Comparison of ENCODE assay signal across 16 cellular contexts in the genomic region with DNA sequence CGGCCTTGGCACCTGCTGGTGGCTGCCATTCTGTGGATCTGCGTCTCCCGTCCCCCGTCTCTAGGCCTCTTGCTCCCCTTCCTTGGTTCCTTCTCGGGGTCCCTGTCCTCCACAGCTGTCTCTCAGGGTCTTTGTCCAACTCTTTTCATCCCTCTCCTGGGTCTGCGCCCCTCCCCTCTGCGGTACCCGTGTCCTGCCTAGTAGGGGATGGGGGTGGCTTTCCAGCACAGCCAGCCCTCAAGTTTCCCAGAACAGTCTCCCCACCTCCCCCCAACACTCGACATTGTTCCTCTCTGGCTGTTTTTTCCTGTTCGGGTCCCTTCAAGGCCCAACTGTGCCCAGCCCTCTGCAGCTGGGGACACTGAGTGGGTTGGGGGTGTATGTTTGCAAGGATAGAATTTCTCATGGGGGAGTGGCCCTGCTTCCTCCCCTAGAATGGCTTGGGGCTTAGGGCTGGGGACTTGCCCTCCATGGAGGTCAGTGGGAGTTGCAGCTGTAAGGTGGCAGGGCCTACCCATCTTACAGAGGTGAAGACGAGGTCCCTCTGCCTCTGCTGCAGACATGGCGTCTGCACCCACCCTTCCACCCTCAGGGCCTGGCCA. TPM values are rescaled to one million over a fixed set of nuclear protein-coding genes. Genes with fewer than 3 reads are reported as not detected.
A peak's percentile ranks its signal among the peaks of the same experiment; 100 is the strongest.
DNase-seq lines count a peak whose midpoint lies in the region; ATAC-seq, FAIRE-seq and TF ChIP-seq lines count a peak whose summit lies in the region.
"Had no signal": no experiment of that assay in that cellular context is flagged by ENCODE, and none has a peak within 500 bp of the region (broad histone marks: within the 10 kb centered on the region; RNA-seq: fewer than 3 reads in every experiment).

No MANE protein-coding gene starts in this region.

- H3K79me2 ChIP-seq in HepG2 (ENCODE audit: insufficient read depth, low read length): peaks cover 2% of the 10 kb centered on the region

- H3K36me3 ChIP-seq in heart right ventricle (peaks cover 0 to 44% (median 21%) of the 10 kb centered on the region in 9 donors), HepG2 (replicated peaks in 1 of 2; ENCODE audit: control insufficient read depth in 1 of 2, insufficient read depth in 2 of 2, low read length in 2 of 2) (peaks cover 21 to 41% of the 10 kb centered on the region in 2 experiments), upper lobe of right lung (peaks cover 28% of the 10 kb centered on the region)

- H3K27ac Mint-ChIP-seq in WTC11 (peak overlapping the region; percentile 60), chondrocyte (ENCODE audit: unreplicated experiment) (no peak overlapping the region)
- H3K27ac Mint-ChIP-seq: stimulated activated effector memory CD8-positive, alpha-beta T cell treated with anti-CD3 and anti-CD28 coated beads, Interleukin-12 subunit alpha, Interleukin-12 subunit beta, amount 100 ng/mL, for 72 hours had no signal

- H3K27me3 ChIP-seq in heart right ventricle: peaks cover 0 to 40% (median 9%) of the 10 kb centered on the region in 7 donors
- H3K27me3 ChIP-seq in HepG2 (ENCODE audit: control insufficient read depth in 1 of 2, insufficient read depth in 2 of 2, low read length in 2 of 2): no peaks in the 10 kb centered on the region
- H3K27me3 ChIP-seq in upper lobe of right lung: peaks cover 7% of the 10 kb centered on the region

- peak overlapping the region; percentile 93 for H3K4me3 Mint-ChIP-seq in WTC11
- H3K4me3 Mint-ChIP-seq in chondrocyte (ENCODE audit: unreplicated experiment): no peak overlapping the region
- H3K4me3 Mint-ChIP-seq: stimulated activated effector memory CD8-positive, alpha-beta T cell treated with anti-CD3 and anti-CD28 coated beads, Interleukin-12 subunit alpha, Interleukin-12 subunit beta, amount 100 ng/mL, for 72 hours had no signal

- H3K9me3 Mint-ChIP-seq in WTC11 (no peaks in the 10 kb centered on the region), chondrocyte (ENCODE audit: low read depth) (no peaks in the 10 kb centered on the region)
- H3K9me3 Mint-ChIP-seq: stimulated activated effector memory CD8-positive, alpha-beta T cell treated with anti-CD3 and anti-CD28 coated beads, Interleukin-12 subunit alpha, Interleukin-12 subunit beta, amount 100 ng/mL, for 72 hours had no signal

- ATAC-seq in heart right ventricle (peak in 3 of 8 donors; percentile 11 to 32 (median 20)), left ventricle myocardium superior (no peak), WTC11 (no peak), HepG2 (no peak; the same call in 2 of the 3 replicates), upper lobe of right lung (no peak)

- BruUV-seq in HepG2 (replicated peaks; lab: Mats Ljungman, UMichigan): no TSS peak

- peaks cover 5% of the 10 kb centered on the region; the same call in 1 of the 2 replicates for H4K20me1 ChIP-seq in HepG2 (ENCODE audit: insufficient read depth, low read length)

- H3K9me3 ChIP-seq in heart right ventricle (no peaks in the 10 kb centered on the region), HepG2 (ENCODE audit: low read length) (no peaks in the 10 kb centered on the region), upper lobe of right lung (no peaks in the 10 kb centered on the region)
- H3K9me3 ChIP-seq: mucosa of descending colon, SJSA1 had no signal

- no peak for FAIRE-seq in HepG2 (lab: Jason Lieb, UNC)
- FAIRE-seq: GM19239 had no signal

- H3K4me1 Mint-ChIP-seq in WTC11 (peaks cover 48% of the 10 kb centered on the region), chondrocyte (ENCODE audit: low read depth) (peaks cover 28% of the 10 kb centered on the region)

- TF ChIP-seq POLR2A in HepG2 (IDR thresholded peaks at IDR 0.05; ENCODE audit: insufficient read depth in 1 of 2, low read depth in 2 of 2, low read length in 2 of 2): peak in 1 of 2 experiments; percentile 47; a peak in 1 of 4 replicates

- DNase-seq in heart right ventricle (no peak), left ventricle myocardium superior (no peak), WTC11 (ENCODE audit: low spot score) (no peak), HepG2 (ENCODE audit: low spot score) (no peak), upper lobe of right lung (no peak), T1000 (lab: John Stamatoyannopoulos, UW) (no peak), anterior cingulate cortex (lab: John Stamatoyannopoulos, UW) (no peak), chondrocyte (ENCODE audit: low spot score) (no peak)
- DNase-seq: amygdala, DND-41, Kasumi-1, mucosa of descending colon, NCI-H187 had no signal

- no peak overlapping the region for H2AFZ ChIP-seq in HepG2 (ENCODE audit: low read length)

- peak overlapping the region; percentile 64 to 84 (median 77) for H3K27ac ChIP-seq in heart right ventricle
- H3K27ac ChIP-seq in HepG2 (ENCODE audit: extremely low read length, insufficient read depth, low read length): no peak overlapping the region
- peak overlapping the region; percentile 65 for H3K27ac ChIP-seq in upper lobe of right lung
- H3K27ac ChIP-seq: SJSA1 had no signal

- CTCF ChIA-PET in WTC11 (lab: Charles Lee) (interaction anchor here (1.0 to 3.8 kb wide), 5 partner anchors 8 to 78 kb away, joined by 3 to 19 read pairs (median 9); partner anchors contain the start of genes AP2A1 and PRMT1), HepG2 (lab: Yijun Ruan, JAX; ENCODE audit: low intra/inter-chr PET ratio, low total read pairs) (no interaction called here)

- H3K4me3 ChIP-seq in heart right ventricle (peak overlapping the region in 9 of 10 donors; percentile 21 to 66 (median 50)), HepG2 (replicated peaks in 1 of 3; ENCODE audit: insufficient read depth in 1 of 3, low read depth in 2 of 3, low read length in 3 of 3) (no peak overlapping the region), upper lobe of right lung (peak overlapping the region; percentile 59)
- H3K4me3 ChIP-seq: mucosa of descending colon, SJSA1 had no signal

- H3K4me1 ChIP-seq in heart right ventricle (peaks cover 6 to 73% (median 48%) of the 10 kb centered on the region in 9 donors), HepG2 (ENCODE audit: insufficient read depth, low read length) (no peaks in the 10 kb centered on the region), upper lobe of right lung (peaks cover 23% of the 10 kb centered on the region)

- in situ Hi-C loops in HepG2 (cut with HindIII; ENCODE audit: extremely low pct_ligation_motif_present, low pct_unique_long_range_greater_than_20kb): no loop called here

- no peak for TF ChIP-seq CTCF in heart right ventricle (IDR thresholded peaks at IDR 0.05)
- TF ChIP-seq CTCF in WTC11 (IDR thresholded peaks at IDR 0.05): no peak
- TF ChIP-seq CTCF in HepG2 (CRISPR knock-in tag; IDR thresholded peaks at IDR 0.05): no peak
- no peak for TF ChIP-seq CTCF in upper lobe of right lung (IDR thresholded peaks at IDR 0.05)
- no peak for TF ChIP-seq CTCF in chondrocyte (IDR thresholded peaks at IDR 0.05)

- WGBS in heart right ventricle, 2 donors: 62 to 70% methylated on average over 12 of the region's 12 CpGs
- WGBS in HepG2 (ENCODE audit: low lambda C conversion rate): 97% methylated on average over 10 of the region's 12 CpGs

- H3K36me3 Mint-ChIP-seq in WTC11 (peaks cover 41% of the 10 kb centered on the region), chondrocyte (ENCODE audit: low read depth) (peaks cover 12% of the 10 kb centered on the region)

- POLR2A ChIA-PET in WTC11 (lab: Charles Lee): interaction anchor here (0.6 to 5.9 kb wide), 6 partner anchors 12 to 57 kb away, joined by 3 to 38 read pairs (median 4); partner anchors contain the start of genes PRMT1, RRAS and SCAF1
- POLR2A ChIA-PET in HepG2 (lab: Yijun Ruan, JAX): interaction anchor here (1.9 kb wide), 1 partner anchor 12 kb away, joined by 5 read pairs; no protein-coding TSS in a partner anchor

- H3K9ac ChIP-seq in HepG2 (ENCODE audit: insufficient read depth, low read depth, low read length): no peak overlapping the region

- no peaks in the 10 kb centered on the region for H3K27me3 Mint-ChIP-seq in WTC11 (ENCODE audit: low read depth)
- no peaks in the 10 kb centered on the region for H3K27me3 Mint-ChIP-seq in chondrocyte (ENCODE audit: low read depth)

- intact Hi-C loops in heart right ventricle (cut with DNase I) (loop anchor here in 2 of 10 donors (5.0 to 10.0 kb wide), 2 partner anchors 114 to 116 kb away; no protein-coding TSS in a partner anchor), left ventricle myocardium superior (cut with micrococcal nuclease) (no loop called here), HepG2 (cut with micrococcal nuclease; ENCODE audit: unreplicated experiment) (no loop called here), upper lobe of right lung (cut with DNase I) (no loop called here)

- no peak for TF ChIP-seq EP300 in HepG2 (IDR thresholded peaks at IDR 0.05; ENCODE audit: low read depth in 2 of 2, low read length in 2 of 2)
- TF ChIP-seq EP300 in HepG2 (CRISPR knock-in tag; IDR thresholded peaks at IDR 0.05; ENCODE audit: borderline replicate concordance): no peak

- no peak overlapping the region for H3K4me2 ChIP-seq in HepG2 (ENCODE audit: low read depth, low read length)

- no peak for TF ChIP-seq RAD21 in HepG2 (CRISPR knock-in tag; IDR thresholded peaks at IDR 0.05)

RNA-seq across cellular contexts. Expression of gene ADM5, which starts 0.8 kb away (rescaled TPM):
- under 1 TPM; 0.16 to 0.74 (median 0.47) TPM for total RNA-seq in heart right ventricle
- 1 to 10 TPM; 1.1 to 1.6 TPM for polyA plus RNA-seq in heart right ventricle
- total RNA-seq in left ventricle myocardium superior: 0.87 TPM
- 5.9 to 6.7 TPM (median 6.2 TPM) in 3 replicates for total RNA-seq in WTC11 (2021)
- total RNA-seq in HepG2 (2016; rRNA removed; fragmentation: Illumina TruSeq; extraction: Trizol): 1.1 and 2.7 TPM in 2 replicates
- 0.40 and 0.71 TPM in 2 replicates for total RNA-seq in HepG2 (2016; cell fraction: cytosol; rRNA removed; fragmentation: Illumina TruSeq; extraction: Trizol; ENCODE audit: low read depth)
- 0.88 and 3.2 TPM in 2 replicates for total RNA-seq in HepG2 (2016; cell fraction: insoluble cytoplasmic fraction; rRNA removed; fragmentation: Illumina TruSeq; extraction: Trizol)
- total RNA-seq in HepG2 (2016; cell fraction: membrane; rRNA removed; fragmentation: Illumina TruSeq; extraction: Trizol): 0.40 and 0.41 TPM in 2 replicates
- total RNA-seq in HepG2 (2016; cell fraction: nucleus; rRNA removed; fragmentation: Illumina TruSeq; extraction: Trizol): 2.7 and 4.3 TPM in 2 replicates
- polyA plus RNA-seq in HepG2 (2011; rRNA removed): 4.1 and 4.7 TPM in 2 replicates
- polyA plus RNA-seq in HepG2 (2011; cell fraction: cytosol; rRNA removed): 0.71 and 1.3 TPM in 2 replicates
- 60.3 and 95.3 TPM in 2 replicates for polyA plus RNA-seq in HepG2 (2011; cell fraction: nucleus; rRNA removed)
- 1.6 and 2.8 TPM in 2 replicates for polyA plus RNA-seq in HepG2 (2012)
- 0.72 and 0.75 TPM in 2 replicates for polyA plus RNA-seq in HepG2 (2016; cell fraction: cytosol; fragmentation: Illumina TruSeq; extraction: Trizol; ENCODE audit: low read depth)
- 0.62 and 0.95 TPM in 2 replicates for polyA plus RNA-seq in HepG2 (2016; cell fraction: insoluble cytoplasmic fraction; fragmentation: Illumina TruSeq; extraction: Trizol; ENCODE audit: low read depth)
- polyA plus RNA-seq in HepG2 (2016; cell fraction: membrane; fragmentation: Illumina TruSeq; extraction: Trizol; ENCODE audit: low read depth): 0.78 and 1.1 TPM in 2 replicates
- polyA plus RNA-seq in HepG2 (2016; cell fraction: nucleus; fragmentation: Illumina TruSeq; extraction: Trizol; ENCODE audit: insufficient read depth, low read depth): 13.9 and 14.8 TPM in 2 replicates
- polyA minus RNA-seq in HepG2 (2011; rRNA and poly(A)+ RNA removed; ENCODE audit: low replicate concordance): 3.2 and 4.3 TPM in 2 replicates
- polyA minus RNA-seq in HepG2 (2011; cell fraction: cytosol; rRNA and poly(A)+ RNA removed): not detected in 2 replicates
- 6.6 and 10.9 TPM in 2 replicates for polyA minus RNA-seq in HepG2 (2011; cell fraction: nucleus; rRNA and poly(A)+ RNA removed)
- 1.9 TPM for total RNA-seq in upper lobe of right lung
- 0.49 to 1.4 TPM (median 0.52 TPM) in 3 replicates for total RNA-seq in chondrocyte

RNA-seq across cellular contexts. Expression of gene CPT1C, which starts 2.3 kb away (rescaled TPM):
- total RNA-seq in heart right ventricle (1 to 10 TPM; 1.4 to 3.6 (median 1.9) TPM), left ventricle myocardium superior (3.1 TPM), WTC11 (2021) (74.6 to 89.5 TPM (median 85.4 TPM) in 3 replicates), HepG2 (2016; rRNA removed; fragmentation: Illumina TruSeq; extraction: Trizol) (not detected in 2 replicates), upper lobe of right lung (6.1 TPM), chondrocyte (26.3 to 30.7 TPM (median 27.3 TPM) in 3 replicates)
- polyA plus RNA-seq in heart right ventricle (10 to 100 TPM in 1 of 2 donors, 1 to 10 TPM in 1; 4.8 to 10.7 TPM), HepG2 (2011; rRNA removed) (0.07 and 0.18 TPM in 2 replicates)
- not detected in 2 replicates for total RNA-seq in HepG2 (2016; cell fraction: cytosol; rRNA removed; fragmentation: Illumina TruSeq; extraction: Trizol; ENCODE audit: low read depth)
- not detected in 2 replicates for total RNA-seq in HepG2 (2016; cell fraction: insoluble cytoplasmic fraction; rRNA removed; fragmentation: Illumina TruSeq; extraction: Trizol)
- not detected in 2 replicates for total RNA-seq in HepG2 (2016; cell fraction: membrane; rRNA removed; fragmentation: Illumina TruSeq; extraction: Trizol)
- total RNA-seq in HepG2 (2016; cell fraction: nucleus; rRNA removed; fragmentation: Illumina TruSeq; extraction: Trizol): not detected in 2 replicates
- 0.23 and 0.29 TPM in 2 replicates for polyA plus RNA-seq in HepG2 (2011; cell fraction: cytosol; rRNA removed)
- polyA plus RNA-seq in HepG2 (2011; cell fraction: nucleus; rRNA removed): 0.37 and 0.47 TPM in 2 replicates
- 0.15 and 0.39 TPM in 2 replicates for polyA plus RNA-seq in HepG2 (2012)
- 0.17 TPM in 1 of 2 replicates, not detected in the other for polyA plus RNA-seq in HepG2 (2016; cell fraction: cytosol; fragmentation: Illumina TruSeq; extraction: Trizol; ENCODE audit: low read depth)
- not detected in 2 replicates for polyA plus RNA-seq in HepG2 (2016; cell fraction: insoluble cytoplasmic fraction; fragmentation: Illumina TruSeq; extraction: Trizol; ENCODE audit: low read depth)
- not detected in 2 replicates for polyA plus RNA-seq in HepG2 (2016; cell fraction: membrane; fragmentation: Illumina TruSeq; extraction: Trizol; ENCODE audit: low read depth)
- not detected in 2 replicates for polyA plus RNA-seq in HepG2 (2016; cell fraction: nucleus; fragmentation: Illumina TruSeq; extraction: Trizol; ENCODE audit: insufficient read depth, low read depth)
- 2.0 TPM in 1 of 2 replicates, not detected in the other for polyA minus RNA-seq in HepG2 (2011; rRNA and poly(A)+ RNA removed; ENCODE audit: low replicate concordance)
- polyA minus RNA-seq in HepG2 (2011; cell fraction: cytosol; rRNA and poly(A)+ RNA removed): not detected in 2 replicates
- polyA minus RNA-seq in HepG2 (2011; cell fraction: nucleus; rRNA and poly(A)+ RNA removed): not detected in 2 replicates

RNA-seq across cellular contexts. Expression of gene PRMT1, which starts 11.6 kb away (rescaled TPM):
- total RNA-seq in heart right ventricle (100 to 1,000 TPM; 112 to 146 (median 127) TPM), left ventricle myocardium superior (130 TPM), WTC11 (2021) (500 to 527 TPM (median 518 TPM) in 3 replicates), HepG2 (2016; rRNA removed; fragmentation: Illumina TruSeq; extraction: Trizol) (324 and 372 TPM in 2 replicates), upper lobe of right lung (90.8 TPM), chondrocyte (97.7 to 105 TPM (median 98.0 TPM) in 3 replicates)
- polyA plus RNA-seq in heart right ventricle (100 to 1,000 TPM in 1 of 2 donors, 10 to 100 TPM in 1; 80.0 to 270 TPM), HepG2 (2011; rRNA removed) (374 and 400 TPM in 2 replicates)
- 103 and 108 TPM in 2 replicates for total RNA-seq in HepG2 (2016; cell fraction: cytosol; rRNA removed; fragmentation: Illumina TruSeq; extraction: Trizol; ENCODE audit: low read depth)
- 334 and 405 TPM in 2 replicates for total RNA-seq in HepG2 (2016; cell fraction: insoluble cytoplasmic fraction; rRNA removed; fragmentation: Illumina TruSeq; extraction: Trizol)
- total RNA-seq in HepG2 (2016; cell fraction: membrane; rRNA removed; fragmentation: Illumina TruSeq; extraction: Trizol): 115 and 120 TPM in 2 replicates
- 123 and 139 TPM in 2 replicates for total RNA-seq in HepG2 (2016; cell fraction: nucleus; rRNA removed; fragmentation: Illumina TruSeq; extraction: Trizol)
- 396 and 593 TPM in 2 replicates for polyA plus RNA-seq in HepG2 (2011; cell fraction: cytosol; rRNA removed)
- 354 and 430 TPM in 2 replicates for polyA plus RNA-seq in HepG2 (2011; cell fraction: nucleus; rRNA removed)
- polyA plus RNA-seq in HepG2 (2012): 181 and 214 TPM in 2 replicates
- 80.1 and 82.6 TPM in 2 replicates for polyA plus RNA-seq in HepG2 (2016; cell fraction: cytosol; fragmentation: Illumina TruSeq; extraction: Trizol; ENCODE audit: low read depth)
- polyA plus RNA-seq in HepG2 (2016; cell fraction: insoluble cytoplasmic fraction; fragmentation: Illumina TruSeq; extraction: Trizol; ENCODE audit: low read depth): 379 and 381 TPM in 2 replicates
- polyA plus RNA-seq in HepG2 (2016; cell fraction: membrane; fragmentation: Illumina TruSeq; extraction: Trizol; ENCODE audit: low read depth): 86.8 and 91.7 TPM in 2 replicates
- 224 and 236 TPM in 2 replicates for polyA plus RNA-seq in HepG2 (2016; cell fraction: nucleus; fragmentation: Illumina TruSeq; extraction: Trizol; ENCODE audit: insufficient read depth, low read depth)
- 504 and 617 TPM in 2 replicates for polyA minus RNA-seq in HepG2 (2011; rRNA and poly(A)+ RNA removed; ENCODE audit: low replicate concordance)
- 158 and 170 TPM in 2 replicates for polyA minus RNA-seq in HepG2 (2011; cell fraction: cytosol; rRNA and poly(A)+ RNA removed)
- 133 and 141 TPM in 2 replicates for polyA minus RNA-seq in HepG2 (2011; cell fraction: nucleus; rRNA and poly(A)+ RNA removed)

RNA-seq across cellular contexts. Expression of gene BCL2L12, which starts 22.9 kb away (rescaled TPM):
- total RNA-seq in heart right ventricle (10 to 100 TPM in 5 of 10 donors, 1 to 10 TPM in 5; 7.8 to 14.6 (median 9.8) TPM), left ventricle myocardium superior (11.5 TPM), WTC11 (2021) (139 to 146 TPM (median 140 TPM) in 3 replicates), HepG2 (2016; rRNA removed; fragmentation: Illumina TruSeq; extraction: Trizol) (32.6 and 40.8 TPM in 2 replicates), upper lobe of right lung (15.8 TPM), chondrocyte (18.3 to 26.6 TPM (median 21.4 TPM) in 3 replicates)
- polyA plus RNA-seq in heart right ventricle (10 to 100 TPM in 1 of 2 donors, 1 to 10 TPM in 1; 8.6 to 19.6 TPM), HepG2 (2011; rRNA removed) (25.9 and 26.8 TPM in 2 replicates)
- total RNA-seq in HepG2 (2016; cell fraction: cytosol; rRNA removed; fragmentation: Illumina TruSeq; extraction: Trizol; ENCODE audit: low read depth): 40.5 and 48.9 TPM in 2 replicates
- 24.9 and 37.3 TPM in 2 replicates for total RNA-seq in HepG2 (2016; cell fraction: insoluble cytoplasmic fraction; rRNA removed; fragmentation: Illumina TruSeq; extraction: Trizol)
- total RNA-seq in HepG2 (2016; cell fraction: membrane; rRNA removed; fragmentation: Illumina TruSeq; extraction: Trizol): 43.5 and 49.7 TPM in 2 replicates
- 21.3 and 23.0 TPM in 2 replicates for total RNA-seq in HepG2 (2016; cell fraction: nucleus; rRNA removed; fragmentation: Illumina TruSeq; extraction: Trizol)
- polyA plus RNA-seq in HepG2 (2011; cell fraction: cytosol; rRNA removed): 15.4 and 32.6 TPM in 2 replicates
- 36.4 and 36.7 TPM in 2 replicates for polyA plus RNA-seq in HepG2 (2011; cell fraction: nucleus; rRNA removed)
- polyA plus RNA-seq in HepG2 (2012): 18.1 and 30.0 TPM in 2 replicates
- polyA plus RNA-seq in HepG2 (2016; cell fraction: cytosol; fragmentation: Illumina TruSeq; extraction: Trizol; ENCODE audit: low read depth): 55.6 and 70.4 TPM in 2 replicates
- 42.1 and 43.5 TPM in 2 replicates for polyA plus RNA-seq in HepG2 (2016; cell fraction: insoluble cytoplasmic fraction; fragmentation: Illumina TruSeq; extraction: Trizol; ENCODE audit: low read depth)
- 55.2 and 64.2 TPM in 2 replicates for polyA plus RNA-seq in HepG2 (2016; cell fraction: membrane; fragmentation: Illumina TruSeq; extraction: Trizol; ENCODE audit: low read depth)
- 55.4 and 61.4 TPM in 2 replicates for polyA plus RNA-seq in HepG2 (2016; cell fraction: nucleus; fragmentation: Illumina TruSeq; extraction: Trizol; ENCODE audit: insufficient read depth, low read depth)
- polyA minus RNA-seq in HepG2 (2011; rRNA and poly(A)+ RNA removed; ENCODE audit: low replicate concordance): 13.7 and 25.5 TPM in 2 replicates
- 6.4 and 11.1 TPM in 2 replicates for polyA minus RNA-seq in HepG2 (2011; cell fraction: cytosol; rRNA and poly(A)+ RNA removed)
- 4.2 and 9.6 TPM in 2 replicates for polyA minus RNA-seq in HepG2 (2011; cell fraction: nucleus; rRNA and poly(A)+ RNA removed)

RNA-seq across cellular contexts. Expression of gene IRF3, which starts 23.0 kb away (rescaled TPM):
- total RNA-seq in heart right ventricle (10 to 100 TPM; 22.3 to 39.4 (median 24.7) TPM), left ventricle myocardium superior (40.6 TPM), WTC11 (2021) (149 to 165 TPM (median 154 TPM) in 3 replicates), HepG2 (2016; rRNA removed; fragmentation: Illumina TruSeq; extraction: Trizol) (61.0 and 65.5 TPM in 2 replicates), upper lobe of right lung (86.4 TPM), chondrocyte (45.8 to 75.3 TPM (median 53.0 TPM) in 3 replicates)
- polyA plus RNA-seq in heart right ventricle (10 to 100 TPM; 67.8 to 84.2 TPM), HepG2 (2011; rRNA removed) (61.9 and 66.2 TPM in 2 replicates)
- total RNA-seq in HepG2 (2016; cell fraction: cytosol; rRNA removed; fragmentation: Illumina TruSeq; extraction: Trizol; ENCODE audit: low read depth): 23.6 and 23.7 TPM in 2 replicates
- total RNA-seq in HepG2 (2016; cell fraction: insoluble cytoplasmic fraction; rRNA removed; fragmentation: Illumina TruSeq; extraction: Trizol): 50.6 and 64.5 TPM in 2 replicates
- 26.7 and 37.0 TPM in 2 replicates for total RNA-seq in HepG2 (2016; cell fraction: membrane; rRNA removed; fragmentation: Illumina TruSeq; extraction: Trizol)
- total RNA-seq in HepG2 (2016; cell fraction: nucleus; rRNA removed; fragmentation: Illumina TruSeq; extraction: Trizol): 30.2 and 40.5 TPM in 2 replicates
- polyA plus RNA-seq in HepG2 (2011; cell fraction: cytosol; rRNA removed): 40.1 and 60.0 TPM in 2 replicates
- 110 and 114 TPM in 2 replicates for polyA plus RNA-seq in HepG2 (2011; cell fraction: nucleus; rRNA removed)
- polyA plus RNA-seq in HepG2 (2012): 49.4 and 77.2 TPM in 2 replicates
- 17.9 and 23.0 TPM in 2 replicates for polyA plus RNA-seq in HepG2 (2016; cell fraction: cytosol; fragmentation: Illumina TruSeq; extraction: Trizol; ENCODE audit: low read depth)
- 44.7 and 50.0 TPM in 2 replicates for polyA plus RNA-seq in HepG2 (2016; cell fraction: insoluble cytoplasmic fraction; fragmentation: Illumina TruSeq; extraction: Trizol; ENCODE audit: low read depth)
- polyA plus RNA-seq in HepG2 (2016; cell fraction: membrane; fragmentation: Illumina TruSeq; extraction: Trizol; ENCODE audit: low read depth): 26.1 and 33.5 TPM in 2 replicates
- polyA plus RNA-seq in HepG2 (2016; cell fraction: nucleus; fragmentation: Illumina TruSeq; extraction: Trizol; ENCODE audit: insufficient read depth, low read depth): 89.5 and 108 TPM in 2 replicates
- 34.8 and 80.6 TPM in 2 replicates for polyA minus RNA-seq in HepG2 (2011; rRNA and poly(A)+ RNA removed; ENCODE audit: low replicate concordance)
- 26.6 and 26.9 TPM in 2 replicates for polyA minus RNA-seq in HepG2 (2011; cell fraction: cytosol; rRNA and poly(A)+ RNA removed)
- polyA minus RNA-seq in HepG2 (2011; cell fraction: nucleus; rRNA and poly(A)+ RNA removed): 7.9 and 16.9 TPM in 2 replicates

Comparison
In these comparisons a context has a peak if more than half of its experiments do, and no peak if none do; other contexts are left out.
1. H3K4me3 ChIP-seq: peak in heart right ventricle (9 of 10) and upper lobe of right lung (single experiment); none in HepG2 (0 of 3).